Comparison of ENCODE assay signal across 8 cellular contexts in the genomic region with DNA sequence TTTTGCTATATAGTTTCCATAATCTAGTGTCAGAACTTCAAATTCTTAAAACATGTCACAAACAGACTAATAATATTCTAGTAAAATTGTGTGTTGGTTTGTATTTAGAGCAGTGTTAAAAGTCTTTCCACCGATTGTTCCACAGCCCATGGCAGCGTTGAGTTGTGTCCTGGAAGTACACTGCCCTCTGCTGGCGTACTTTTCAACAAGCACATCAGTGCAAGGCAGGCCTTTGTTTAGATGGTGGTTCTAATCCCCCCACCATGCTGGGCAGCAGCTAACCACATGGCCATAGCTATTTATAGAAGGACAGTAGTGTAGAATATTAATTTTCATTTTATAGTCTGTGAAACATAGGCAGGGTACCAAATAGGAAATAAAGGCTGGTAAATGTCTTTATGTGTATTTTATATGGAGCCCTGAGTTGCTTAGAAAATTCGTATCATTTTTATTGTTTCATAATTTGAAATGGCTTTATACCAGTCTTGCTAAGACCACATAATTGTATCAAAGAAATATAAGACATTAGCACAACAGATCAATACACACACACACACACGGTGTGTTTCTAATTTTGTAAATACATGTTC.
A peak's percentile ranks its signal among the peaks of the same experiment; 100 is the strongest.
DNase-seq lines count a peak whose midpoint lies in the region; FAIRE-seq and TF ChIP-seq lines count a peak whose summit lies in the region.

No MANE protein-coding gene starts in this region.

- no peaks in the 10 kb centered on the region for H3K9me2 ChIP-seq in GM23248 (ENCODE audit: insufficient read depth)

- peak; percentile 87 for TF ChIP-seq CTCF in LNCAP (IDR thresholded peaks at IDR 0.05)

- no peak overlapping the region for H3K4me3 Mint-ChIP-seq in activated T-helper 1 cell treated with anti-CD3 and anti-CD28 coated beads, Interleukin-12 subunit alpha, Interleukin-12 subunit beta, Interleukin-2, Interleukin-4 antibody, amounts not matched to agents 30 ng/mL and 10 ng/mL and 1 ng/mL, durations not matched to agents 14 hours and 24 hours and 36 hours

- H3K27ac ChIP-seq in GM23248: no peak overlapping the region

- H4K20me1 ChIP-seq in GM23248 (ENCODE audit: insufficient read depth): no peaks in the 10 kb centered on the region

- H3K4me1 Mint-ChIP-seq in activated T-helper 1 cell treated with anti-CD3 and anti-CD28 coated beads, Interleukin-12 subunit alpha, Interleukin-12 subunit beta, Interleukin-2, Interleukin-4 antibody, amounts not matched to agents 30 ng/mL and 10 ng/mL and 1 ng/mL, durations not matched to agents 14 hours and 24 hours and 36 hours (ENCODE audit: low read depth): no peaks in the 10 kb centered on the region

- H3K9me3 ChIP-seq in GM23248 (ENCODE audit: low read depth): no peaks in the 10 kb centered on the region

- H3K79me2 ChIP-seq in GM23248 (ENCODE audit: insufficient read depth): no peaks in the 10 kb centered on the region

- H3K4me3 ChIP-seq in GM23248: no peak overlapping the region

- in situ Hi-C loops in GM23248 (cut with MboI): loop anchor here (10.0 to 25.0 kb wide), 2 partner anchors 655 to 963 kb away; partner anchors contain the start of gene SSTR1

- FAIRE-seq in G401.6 (lab: Jason Lieb, UNC): peak; percentile 61
- FAIRE-seq in RCC 7860 (lab: Jason Lieb, UNC): no peak

- DNase-seq in GM23248: peak; percentile 84
- DNase-seq in RCC 7860 (ENCODE audit: low spot score): peak; percentile 29
- peak; percentile 10 for DNase-seq in activated T-helper 1 cell treated with anti-CD3 and anti-CD28 coated beads, Interleukin-12 subunit alpha, Interleukin-12 subunit beta, Interleukin-2, Interleukin-4 antibody, amounts not matched to agents 30 ng/mL and 10 ng/mL and 1 ng/mL, durations not matched to agents 14 hours and 24 hours and 36 hours (ENCODE audit: low spot score)
- DNase-seq in fibroblast of the conjunctiva (ENCODE audit: low read depth): peak; percentile 68
- peak in 52 of 56 donors; percentile 4 to 90 (median 65) for DNase-seq in nucleus accumbens (lab: John Stamatoyannopoulos, UW)
- DNase-seq in ureter (ENCODE audit: low spot score): peak; percentile 81

- H3K9ac ChIP-seq in GM23248: no peak overlapping the region

- no peaks in the 10 kb centered on the region for H3F3A ChIP-seq in GM23248 (ENCODE audit: insufficient read depth)

- no peaks in the 10 kb centered on the region for H3K36me3 ChIP-seq in GM23248 (ENCODE audit: low read depth)

- H3K4me2 ChIP-seq in GM23248 (ENCODE audit: unreplicated experiment): no peak overlapping the region

- H3K27me3 ChIP-seq in GM23248 (replicated peaks; ENCODE audit: insufficient read depth): no peaks in the 10 kb centered on the region

- no peaks in the 10 kb centered on the region for H3K9me3 Mint-ChIP-seq in activated T-helper 1 cell treated with anti-CD3 and anti-CD28 coated beads, Interleukin-12 subunit alpha, Interleukin-12 subunit beta, Interleukin-2, Interleukin-4 antibody, amounts not matched to agents 30 ng/mL and 10 ng/mL and 1 ng/mL, durations not matched to agents 14 hours and 24 hours and 36 hours

- H3K4me1 ChIP-seq in GM23248 (ENCODE audit: insufficient read depth): no peaks in the 10 kb centered on the region

- peaks cover 3% of the 10 kb centered on the region for H3K27me3 Mint-ChIP-seq in activated T-helper 1 cell treated with anti-CD3 and anti-CD28 coated beads, Interleukin-12 subunit alpha, Interleukin-12 subunit beta, Interleukin-2, Interleukin-4 antibody, amounts not matched to agents 30 ng/mL and 10 ng/mL and 1 ng/mL, durations not matched to agents 14 hours and 24 hours and 36 hours (ENCODE audit: insufficient read depth)

- H3K27ac Mint-ChIP-seq in activated T-helper 1 cell treated with anti-CD3 and anti-CD28 coated beads, Interleukin-12 subunit alpha, Interleukin-12 subunit beta, Interleukin-2, Interleukin-4 antibody, amounts not matched to agents 30 ng/mL and 10 ng/mL and 1 ng/mL, durations not matched to agents 14 hours and 24 hours and 36 hours: no peak overlapping the region

- 31 to 32% methylated on average over 5 of the region's 5 CpGs for WGBS in GM23248 (ENCODE audit: low coverage in 1 of 2, low lambda C conversion rate in 2 of 2, missing lambda C conversion rate in 2 of 2), 2 experiments

- intact Hi-C loops in activated T-helper 1 cell treated with anti-CD3 and anti-CD28 coated beads, Interleukin-12 subunit alpha, Interleukin-12 subunit beta, Interleukin-2, Interleukin-4 antibody, amounts not matched to agents 30 ng/mL and 10 ng/mL and 1 ng/mL, durations not matched to agents 14 hours and 24 hours and 36 hours (cut with micrococcal nuclease): loop anchor here (1.0 to 5.0 kb wide), 3 partner anchors 145 to 965 kb away; no protein-coding TSS in a partner anchor

- H3K36me3 Mint-ChIP-seq in activated T-helper 1 cell treated with anti-CD3 and anti-CD28 coated beads, Interleukin-12 subunit alpha, Interleukin-12 subunit beta, Interleukin-2, Interleukin-4 antibody, amounts not matched to agents 30 ng/mL and 10 ng/mL and 1 ng/mL, durations not matched to agents 14 hours and 24 hours and 36 hours (ENCODE audit: low read depth): no peaks in the 10 kb centered on the region

- no peak overlapping the region for H2AFZ ChIP-seq in GM23248

Comparison
In these comparisons a context has a peak if more than half of its experiments do, and no peak if none do; other contexts are left out.
1. DNase-seq: peak in every context shown above with its lines; median percentile 84 in GM23248; 81 in ureter; 68 in fibroblast of the conjunctiva; 65 in nucleus accumbens; 29 in RCC 7860; 10 in activated T-helper 1 cell treated with anti-CD3 and anti-CD28 coated beads, Interleukin-12 subunit alpha, Interleukin-12 subunit beta, Interleukin-2, Interleukin-4 antibody, amounts not matched to agents 30 ng/mL and 10 ng/mL and 1 ng/mL, durations not matched to agents 14 hours and 24 hours and 36 hours.